ENCODE assay signal across 8 cellular contexts in genomic region chr3:184129012-184129411, GRCh38. TPM values are rescaled to one million over a fixed set of nuclear protein-coding genes. Genes with fewer than 3 reads are reported as not detected.
A peak's percentile ranks its signal among the peaks of the same experiment; 100 is the strongest.
DNase-seq lines count a peak whose midpoint lies in the region; ATAC-seq, FAIRE-seq and TF ChIP-seq lines count a peak whose summit lies in the region.

No MANE protein-coding gene starts in this region.

- no peak overlapping the region for H2AFZ ChIP-seq in astrocyte (ENCODE audit: low read depth, low read length)

- peak; percentile 12 for DNase-seq in activated CD4-positive, alpha-beta T cell treated with anti-CD3 and anti-CD28 coated beads, Interleukin-2, amount 10 ng/mL, durations not matched to agents 7 days and 5 days
- DNase-seq in activated CD4-positive, alpha-beta T cell treated with anti-CD3 and anti-CD28 coated beads, Interleukin-2, amount 50 U/mL, for 4 hours: no peak
- DNase-seq in MV-4-11 (lab: John Stamatoyannopoulos, UW) (peak; percentile 2), astrocyte (ENCODE audit: low read depth) (peak; percentile 25), myocyte (ENCODE audit: low read depth) (peak; percentile 45), NCI-H2171 (lab: John Stamatoyannopoulos, UW) (no peak), Ammon's horn (ENCODE audit: low spot score) (no peak)

- no peaks in the 10 kb centered on the region for H3K36me3 Mint-ChIP-seq in activated CD4-positive, alpha-beta T cell treated with anti-CD3 and anti-CD28 coated beads, Interleukin-2, amount 10 ng/mL, durations not matched to agents 7 days and 5 days (ENCODE audit: low read depth)
- no peaks in the 10 kb centered on the region for H3K36me3 Mint-ChIP-seq in astrocyte (ENCODE audit: low read depth, unreplicated experiment)

- no peak overlapping the region for H3K27ac Mint-ChIP-seq in activated CD4-positive, alpha-beta T cell treated with anti-CD3 and anti-CD28 coated beads, Interleukin-2, amount 10 ng/mL, durations not matched to agents 7 days and 5 days
- H3K27ac Mint-ChIP-seq in astrocyte (ENCODE audit: unreplicated experiment): no peak overlapping the region

- H3K9me3 Mint-ChIP-seq in activated CD4-positive, alpha-beta T cell treated with anti-CD3 and anti-CD28 coated beads, Interleukin-2, amount 10 ng/mL, durations not matched to agents 7 days and 5 days: no peaks in the 10 kb centered on the region
- no peaks in the 10 kb centered on the region for H3K9me3 Mint-ChIP-seq in astrocyte (ENCODE audit: unreplicated experiment)

- no peaks in the 10 kb centered on the region for H3K36me3 ChIP-seq in astrocyte (ENCODE audit: insufficient read depth, low read length)

- H3K9ac ChIP-seq in astrocyte (ENCODE audit: low read length): no peak overlapping the region

- H3K4me3 ChIP-seq in astrocyte (ENCODE audit: insufficient read depth, low read depth, low read length): no peak overlapping the region

- H3K27me3 Mint-ChIP-seq in activated CD4-positive, alpha-beta T cell treated with anti-CD3 and anti-CD28 coated beads, Interleukin-2, amount 10 ng/mL, durations not matched to agents 7 days and 5 days: no peaks in the 10 kb centered on the region
- peaks cover 2% of the 10 kb centered on the region for H3K27me3 Mint-ChIP-seq in astrocyte (ENCODE audit: low read depth, unreplicated experiment)

- H3K27ac ChIP-seq in astrocyte (ENCODE audit: low read depth, low read length): no peak overlapping the region

- H3K79me2 ChIP-seq in astrocyte (ENCODE audit: insufficient read depth, low read length): no peaks in the 10 kb centered on the region

- H3K4me2 ChIP-seq in astrocyte (ENCODE audit: low read length): no peak overlapping the region

- H3K4me1 ChIP-seq in astrocyte (ENCODE audit: insufficient read depth, low read length): peaks cover 5% of the 10 kb centered on the region

- H3K9me3 ChIP-seq in astrocyte (ENCODE audit: insufficient read depth, low read depth, low read length): no peaks in the 10 kb centered on the region

- H4K20me1 ChIP-seq in astrocyte (ENCODE audit: insufficient read depth, low read length): no peaks in the 10 kb centered on the region

- no peak for FAIRE-seq in astrocyte (lab: Jason Lieb, UNC)

- no peak overlapping the region for H3K4me3 Mint-ChIP-seq in activated CD4-positive, alpha-beta T cell treated with anti-CD3 and anti-CD28 coated beads, Interleukin-2, amount 10 ng/mL, durations not matched to agents 7 days and 5 days
- no peak overlapping the region for H3K4me3 Mint-ChIP-seq in astrocyte (ENCODE audit: unreplicated experiment)

- peak; percentile 31 for TF ChIP-seq CTCF in astrocyte (IDR thresholded peaks at IDR 0.05; ENCODE audit: insufficient read depth, low read depth, low read length)

- POLR2A ChIA-PET in activated CD4-positive, alpha-beta T cell treated with anti-CD3 and anti-CD28 coated beads, Interleukin-2, amount 10 ng/mL, durations not matched to agents 7 days and 5 days (lab: Charles Lee): no interaction called here

- CTCF ChIA-PET in activated CD4-positive, alpha-beta T cell treated with anti-CD3 and anti-CD28 coated beads, Interleukin-2, amount 10 ng/mL, durations not matched to agents 7 days and 5 days (lab: Charles Lee): interaction anchor here (1.0 kb wide), 2 partner anchors 13 to 52 kb away, joined by 3 read pairs; no protein-coding TSS in a partner anchor

- H3K4me1 Mint-ChIP-seq in activated CD4-positive, alpha-beta T cell treated with anti-CD3 and anti-CD28 coated beads, Interleukin-2, amount 10 ng/mL, durations not matched to agents 7 days and 5 days: peaks cover 7% of the 10 kb centered on the region
- peaks cover 4% of the 10 kb centered on the region for H3K4me1 Mint-ChIP-seq in astrocyte (ENCODE audit: low read depth, unreplicated experiment)

- ATAC-seq in HG03045 (IDR thresholded peaks at IDR 0.05; ENCODE audit: unreplicated experiment): no peak

- no peaks in the 10 kb centered on the region for H3K27me3 ChIP-seq in astrocyte (ENCODE audit: insufficient read depth, low read length)

RNA-seq across cellular contexts. Expression of gene EIF2B5, which starts 6.1 kb away (rescaled TPM):
- total RNA-seq in activated CD4-positive, alpha-beta T cell treated with anti-CD3 and anti-CD28 coated beads, Interleukin-2, amount 10 ng/mL, durations not matched to agents 7 days and 5 days: 10 to 100 TPM; 53.0 to 60.0 TPM
- 20.8 and 22.6 TPM in 2 replicates for total RNA-seq in astrocyte
- 53.7 and 54.3 TPM in 2 replicates for total RNA-seq in myocyte
- polyA plus RNA-seq in myocyte (2012): 32.4 TPM

RNA-seq across cellular contexts. Expression of gene DVL3, which starts 26.2 kb away (rescaled TPM):
- 10 to 100 TPM; 35.0 to 36.3 TPM for total RNA-seq in activated CD4-positive, alpha-beta T cell treated with anti-CD3 and anti-CD28 coated beads, Interleukin-2, amount 10 ng/mL, durations not matched to agents 7 days and 5 days
- 107 and 110 TPM in 2 replicates for total RNA-seq in astrocyte
- 119 and 139 TPM in 2 replicates for total RNA-seq in myocyte
- polyA plus RNA-seq in myocyte (2012): 117 TPM

RNA-seq across cellular contexts. Expression of gene HTR3E, which starts 32.1 kb away (rescaled TPM):
- not detected for total RNA-seq in activated CD4-positive, alpha-beta T cell treated with anti-CD3 and anti-CD28 coated beads, Interleukin-2, amount 10 ng/mL, durations not matched to agents 7 days and 5 days
- total RNA-seq in astrocyte (not detected in 2 replicates), myocyte (3.1 and 7.1 TPM in 2 replicates)
- polyA plus RNA-seq in myocyte (2012): 3.7 TPM

RNA-seq across cellular contexts. Expression of gene AP2M1, which starts 45.6 kb away (rescaled TPM):
- total RNA-seq in activated CD4-positive, alpha-beta T cell treated with anti-CD3 and anti-CD28 coated beads, Interleukin-2, amount 10 ng/mL, durations not matched to agents 7 days and 5 days: 100 to 1,000 TPM; 222 to 223 TPM
- total RNA-seq in astrocyte: 603 and 613 TPM in 2 replicates
- 329 and 375 TPM in 2 replicates for total RNA-seq in myocyte
- 729 TPM for polyA plus RNA-seq in myocyte (2012)

RNA-seq across cellular contexts. Expression of gene ABCF3, which starts 57.0 kb away (rescaled TPM):
- total RNA-seq in activated CD4-positive, alpha-beta T cell treated with anti-CD3 and anti-CD28 coated beads, Interleukin-2, amount 10 ng/mL, durations not matched to agents 7 days and 5 days: 10 to 100 TPM; 62.2 to 64.4 TPM
- 61.1 and 70.9 TPM in 2 replicates for total RNA-seq in astrocyte
- 50.1 and 52.8 TPM in 2 replicates for total RNA-seq in myocyte
- polyA plus RNA-seq in myocyte (2012): 63.7 TPM

Comparison
In these comparisons a context has a peak if more than half of its experiments do, and no peak if none do; other contexts are left out.
1. DNase-seq: peak in activated CD4-positive, alpha-beta T cell treated with anti-CD3 and anti-CD28 coated beads, Interleukin-2, amount 10 ng/mL, durations not matched to agents 7 days and 5 days (single experiment), MV-4-11 (single experiment), astrocyte (single experiment) and myocyte (single experiment); none in activated CD4-positive, alpha-beta T cell treated with anti-CD3 and anti-CD28 coated beads, Interleukin-2, amount 50 U/mL, for 4 hours (0 of 2), NCI-H2171 (single experiment) and Ammon's horn (single experiment).